Comparison of ENCODE assay signal across 1 cellular context in genomic region chr5:107512029-107512428, GRCh38.
TF ChIP-seq lines count a peak whose summit lies in the region.

No MANE protein-coding gene starts in this region.

TF ChIP-seq in GM12878, 131 proteins besides CTCF, POLR2A, EP300 and RAD21 (continued from another document):
- TF ChIP-seq PKNOX1 (IDR thresholded peaks at IDR 0.05) (peak; percentile 95), FOS (IDR thresholded peaks at IDR 0.05; ENCODE audit: borderline replicate concordance, extremely low read depth, insufficient read length) (no peak)
- TF ChIP-seq, protein P1, sequence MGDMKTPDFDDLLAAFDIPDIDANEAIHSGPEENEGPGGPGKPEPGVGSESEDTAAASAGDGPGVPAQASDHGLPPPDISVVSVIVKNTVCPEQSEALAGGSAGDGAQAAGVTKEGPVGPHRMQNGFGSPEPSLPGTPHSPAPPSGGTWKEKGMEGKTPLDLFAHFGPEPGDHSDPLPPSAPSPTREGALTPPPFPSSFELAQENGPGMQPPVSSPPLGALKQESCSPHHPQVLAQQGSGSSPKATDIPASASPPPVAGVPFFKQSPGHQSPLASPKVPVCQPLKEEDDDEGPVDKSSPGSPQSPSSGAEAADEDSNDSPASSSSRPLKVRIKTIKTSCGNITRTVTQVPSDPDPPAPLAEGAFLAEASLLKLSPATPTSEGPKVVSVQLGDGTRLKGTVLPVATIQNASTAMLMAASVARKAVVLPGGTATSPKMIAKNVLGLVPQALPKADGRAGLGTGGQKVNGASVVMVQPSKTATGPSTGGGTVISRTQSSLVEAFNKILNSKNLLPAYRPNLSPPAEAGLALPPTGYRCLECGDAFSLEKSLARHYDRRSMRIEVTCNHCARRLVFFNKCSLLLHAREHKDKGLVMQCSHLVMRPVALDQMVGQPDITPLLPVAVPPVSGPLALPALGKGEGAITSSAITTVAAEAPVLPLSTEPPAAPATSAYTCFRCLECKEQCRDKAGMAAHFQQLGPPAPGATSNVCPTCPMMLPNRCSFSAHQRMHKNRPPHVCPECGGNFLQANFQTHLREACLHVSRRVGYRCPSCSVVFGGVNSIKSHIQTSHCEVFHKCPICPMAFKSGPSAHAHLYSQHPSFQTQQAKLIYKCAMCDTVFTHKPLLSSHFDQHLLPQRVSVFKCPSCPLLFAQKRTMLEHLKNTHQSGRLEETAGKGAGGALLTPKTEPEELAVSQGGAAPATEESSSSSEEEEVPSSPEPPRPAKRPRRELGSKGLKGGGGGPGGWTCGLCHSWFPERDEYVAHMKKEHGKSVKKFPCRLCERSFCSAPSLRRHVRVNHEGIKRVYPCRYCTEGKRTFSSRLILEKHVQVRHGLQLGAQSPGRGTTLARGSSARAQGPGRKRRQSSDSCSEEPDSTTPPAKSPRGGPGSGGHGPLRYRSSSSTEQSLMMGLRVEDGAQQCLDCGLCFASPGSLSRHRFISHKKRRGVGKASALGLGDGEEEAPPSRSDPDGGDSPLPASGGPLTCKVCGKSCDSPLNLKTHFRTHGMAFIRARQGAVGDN (IDR thresholded peaks at IDR 0.05) = no peak
